1 cellular context compared by ENCODE assay signal in genomic region chr17:5578768-5579167, GRCh38. TPM values are rescaled to one million over a fixed set of nuclear protein-coding genes. Genes with fewer than 3 reads are reported as not detected.
"Had no signal": no experiment of that assay in that cellular context is flagged by ENCODE, and none has a peak within 500 bp of the region (broad histone marks: within the 10 kb centered on the region; RNA-seq: fewer than 3 reads in every experiment).

No MANE protein-coding gene starts in this region.

RNA-seq across cellular contexts. Expression of gene NLRP1, which starts 5.5 kb away (rescaled TPM):
- total RNA-seq: HT-29 had no signal
